In genomic region chr15:89087830-89088604, GRCh38 we compare ENCODE assay signal across 1 cellular context.
TF ChIP-seq lines count a peak whose summit lies in the region.

A gene with protein sequence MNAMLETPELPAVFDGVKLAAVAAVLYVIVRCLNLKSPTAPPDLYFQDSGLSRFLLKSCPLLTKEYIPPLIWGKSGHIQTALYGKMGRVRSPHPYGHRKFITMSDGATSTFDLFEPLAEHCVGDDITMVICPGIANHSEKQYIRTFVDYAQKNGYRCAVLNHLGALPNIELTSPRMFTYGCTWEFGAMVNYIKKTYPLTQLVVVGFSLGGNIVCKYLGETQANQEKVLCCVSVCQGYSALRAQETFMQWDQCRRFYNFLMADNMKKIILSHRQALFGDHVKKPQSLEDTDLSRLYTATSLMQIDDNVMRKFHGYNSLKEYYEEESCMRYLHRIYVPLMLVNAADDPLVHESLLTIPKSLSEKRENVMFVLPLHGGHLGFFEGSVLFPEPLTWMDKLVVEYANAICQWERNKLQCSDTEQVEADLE (plus strand): TSS chr15:89088456. CDS start chr15:89116328, 27,872 bp downstream.

TF ChIP-seq in HepG2, 621 proteins besides CTCF, POLR2A, EP300 and RAD21 (continued from another document and continues in another):
- TF ChIP-seq DMTF1 (CRISPR knock-in tag; IDR thresholded peaks at IDR 0.05): no peak
- no peak; the same call in 1 of the 2 replicates for TF ChIP-seq HDAC1 (CRISPR knock-in tag; IDR thresholded peaks at IDR 0.05)
- no peak for TF ChIP-seq ZNF10 (CRISPR knock-in tag; IDR thresholded peaks at IDR 0.05; ENCODE audit: borderline replicate concordance, low read depth)
- no peak for TF ChIP-seq TP53 (CRISPR knock-in tag; conservative IDR thresholded peaks at IDR 0.05)
- no peak for TF ChIP-seq ZNF7 (CRISPR knock-in tag; IDR thresholded peaks at IDR 0.05)
- TF ChIP-seq CHCHD3 (CRISPR knock-in tag; IDR thresholded peaks at IDR 0.05): no peak
- peak; percentile 76 for TF ChIP-seq MAZ (IDR thresholded peaks at IDR 0.05; ENCODE audit: borderline replicate concordance, low read depth, low read length)
- peak; percentile 5; the same call in 1 of the 2 replicates for TF ChIP-seq MAZ (CRISPR knock-in tag; IDR thresholded peaks at IDR 0.05; ENCODE audit: low read depth)
- no peak for TF ChIP-seq ZNF577 (CRISPR knock-in tag; IDR thresholded peaks at IDR 0.05; ENCODE audit: borderline replicate concordance, low read depth)
- TF ChIP-seq ZNF160 (CRISPR knock-in tag; IDR thresholded peaks at IDR 0.05): no peak
- no peak for TF ChIP-seq TEAD2 (CRISPR knock-in tag; IDR thresholded peaks at IDR 0.05)
- TF ChIP-seq PATZ1 (CRISPR knock-in tag; IDR thresholded peaks at IDR 0.05): no peak; the same call in 1 of the 2 replicates
- TF ChIP-seq XRCC5 (optimal IDR thresholded peaks at IDR 0.05; ENCODE audit: low read length): no peak
- peak; percentile 75; the same call in 1 of the 2 replicates for TF ChIP-seq GABPB1 (CRISPR knock-in tag; IDR thresholded peaks at IDR 0.05)
- no peak for TF ChIP-seq ZNF816 (CRISPR knock-in tag; IDR thresholded peaks at IDR 0.05; ENCODE audit: borderline replicate concordance)
- no peak for TF ChIP-seq MZF1 (CRISPR knock-in tag; IDR thresholded peaks at IDR 0.05; ENCODE audit: borderline replicate concordance)
- TF ChIP-seq SIN3B (IDR thresholded peaks at IDR 0.05; ENCODE audit: low read length): no peak
- TF ChIP-seq CCAR2 (optimal IDR thresholded peaks at IDR 0.05; ENCODE audit: low read depth, low read length): no peak
- no peak for TF ChIP-seq ZFP37 (CRISPR knock-in tag; IDR thresholded peaks at IDR 0.05; ENCODE audit: borderline replicate concordance)
- TF ChIP-seq SP4 (CRISPR knock-in tag; IDR thresholded peaks at IDR 0.05): peak; percentile 100
- peak; percentile 78 for TF ChIP-seq YEATS2 (CRISPR knock-in tag; IDR thresholded peaks at IDR 0.05; ENCODE audit: borderline replicate concordance)
- TF ChIP-seq, protein P1, sequence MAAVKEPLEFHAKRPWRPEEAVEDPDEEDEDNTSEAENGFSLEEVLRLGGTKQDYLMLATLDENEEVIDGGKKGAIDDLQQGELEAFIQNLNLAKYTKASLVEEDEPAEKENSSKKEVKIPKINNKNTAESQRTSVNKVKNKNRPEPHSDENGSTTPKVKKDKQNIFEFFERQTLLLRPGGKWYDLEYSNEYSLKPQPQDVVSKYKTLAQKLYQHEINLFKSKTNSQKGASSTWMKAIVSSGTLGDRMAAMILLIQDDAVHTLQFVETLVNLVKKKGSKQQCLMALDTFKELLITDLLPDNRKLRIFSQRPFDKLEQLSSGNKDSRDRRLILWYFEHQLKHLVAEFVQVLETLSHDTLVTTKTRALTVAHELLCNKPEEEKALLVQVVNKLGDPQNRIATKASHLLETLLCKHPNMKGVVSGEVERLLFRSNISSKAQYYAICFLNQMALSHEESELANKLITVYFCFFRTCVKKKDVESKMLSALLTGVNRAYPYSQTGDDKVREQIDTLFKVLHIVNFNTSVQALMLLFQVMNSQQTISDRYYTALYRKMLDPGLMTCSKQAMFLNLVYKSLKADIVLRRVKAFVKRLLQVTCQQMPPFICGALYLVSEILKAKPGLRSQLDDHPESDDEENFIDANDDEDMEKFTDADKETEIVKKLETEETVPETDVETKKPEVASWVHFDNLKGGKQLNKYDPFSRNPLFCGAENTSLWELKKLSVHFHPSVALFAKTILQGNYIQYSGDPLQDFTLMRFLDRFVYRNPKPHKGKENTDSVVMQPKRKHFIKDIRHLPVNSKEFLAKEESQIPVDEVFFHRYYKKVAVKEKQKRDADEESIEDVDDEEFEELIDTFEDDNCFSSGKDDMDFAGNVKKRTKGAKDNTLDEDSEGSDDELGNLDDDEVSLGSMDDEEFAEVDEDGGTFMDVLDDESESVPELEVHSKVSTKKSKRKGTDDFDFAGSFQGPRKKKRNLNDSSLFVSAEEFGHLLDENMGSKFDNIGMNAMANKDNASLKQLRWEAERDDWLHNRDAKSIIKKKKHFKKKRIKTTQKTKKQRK (IDR thresholded peaks at IDR 0.05; ENCODE audit: low read length): peak; percentile 94
- no peak for TF ChIP-seq ZNF543 (CRISPR knock-in tag; IDR thresholded peaks at IDR 0.05)
- TF ChIP-seq DNMT1 (CRISPR knock-in tag; IDR thresholded peaks at IDR 0.05): no peak
- no peak for TF ChIP-seq ZNF12 (CRISPR knock-in tag; IDR thresholded peaks at IDR 0.05)
- TF ChIP-seq CEBPB (IDR thresholded peaks at IDR 0.05; ENCODE audit: borderline replicate concordance, low read depth, low read length): no peak
- TF ChIP-seq, protein P2, sequence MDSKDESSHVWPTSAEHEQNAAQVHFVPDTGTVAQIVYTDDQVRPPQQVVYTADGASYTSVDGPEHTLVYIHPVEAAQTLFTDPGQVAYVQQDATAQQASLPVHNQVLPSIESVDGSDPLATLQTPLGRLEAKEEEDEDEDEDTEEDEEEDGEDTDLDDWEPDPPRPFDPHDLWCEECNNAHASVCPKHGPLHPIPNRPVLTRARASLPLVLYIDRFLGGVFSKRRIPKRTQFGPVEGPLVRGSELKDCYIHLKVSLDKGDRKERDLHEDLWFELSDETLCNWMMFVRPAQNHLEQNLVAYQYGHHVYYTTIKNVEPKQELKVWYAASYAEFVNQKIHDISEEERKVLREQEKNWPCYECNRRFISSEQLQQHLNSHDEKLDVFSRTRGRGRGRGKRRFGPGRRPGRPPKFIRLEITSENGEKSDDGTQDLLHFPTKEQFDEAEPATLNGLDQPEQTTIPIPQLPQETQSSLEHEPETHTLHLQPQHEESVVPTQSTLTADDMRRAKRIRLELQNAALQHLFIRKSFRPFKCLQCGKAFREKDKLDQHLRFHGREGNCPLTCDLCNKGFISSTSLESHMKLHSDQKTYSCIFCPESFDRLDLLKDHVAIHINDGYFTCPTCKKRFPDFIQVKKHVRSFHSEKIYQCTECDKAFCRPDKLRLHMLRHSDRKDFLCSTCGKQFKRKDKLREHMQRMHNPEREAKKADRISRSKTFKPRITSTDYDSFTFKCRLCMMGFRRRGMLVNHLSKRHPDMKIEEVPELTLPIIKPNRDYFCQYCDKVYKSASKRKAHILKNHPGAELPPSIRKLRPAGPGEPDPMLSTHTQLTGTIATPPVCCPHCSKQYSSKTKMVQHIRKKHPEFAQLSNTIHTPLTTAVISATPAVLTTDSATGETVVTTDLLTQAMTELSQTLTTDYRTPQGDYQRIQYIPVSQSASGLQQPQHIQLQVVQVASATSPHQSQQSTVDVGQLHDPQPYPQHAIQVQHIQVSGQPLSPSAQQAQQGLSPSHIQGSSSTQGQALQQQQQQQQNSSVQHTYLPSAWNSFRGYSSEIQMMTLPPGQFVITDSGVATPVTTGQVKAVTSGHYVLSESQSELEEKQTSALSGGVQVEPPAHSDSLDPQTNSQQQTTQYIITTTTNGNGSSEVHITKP (CRISPR knock-in tag; IDR thresholded peaks at IDR 0.05; ENCODE audit: low read depth): no peak
- peak; percentile 68 for TF ChIP-seq POLR2AphosphoS5 (IDR thresholded peaks at IDR 0.05; ENCODE audit: low read depth, low read length)
- TF ChIP-seq, protein P3, sequence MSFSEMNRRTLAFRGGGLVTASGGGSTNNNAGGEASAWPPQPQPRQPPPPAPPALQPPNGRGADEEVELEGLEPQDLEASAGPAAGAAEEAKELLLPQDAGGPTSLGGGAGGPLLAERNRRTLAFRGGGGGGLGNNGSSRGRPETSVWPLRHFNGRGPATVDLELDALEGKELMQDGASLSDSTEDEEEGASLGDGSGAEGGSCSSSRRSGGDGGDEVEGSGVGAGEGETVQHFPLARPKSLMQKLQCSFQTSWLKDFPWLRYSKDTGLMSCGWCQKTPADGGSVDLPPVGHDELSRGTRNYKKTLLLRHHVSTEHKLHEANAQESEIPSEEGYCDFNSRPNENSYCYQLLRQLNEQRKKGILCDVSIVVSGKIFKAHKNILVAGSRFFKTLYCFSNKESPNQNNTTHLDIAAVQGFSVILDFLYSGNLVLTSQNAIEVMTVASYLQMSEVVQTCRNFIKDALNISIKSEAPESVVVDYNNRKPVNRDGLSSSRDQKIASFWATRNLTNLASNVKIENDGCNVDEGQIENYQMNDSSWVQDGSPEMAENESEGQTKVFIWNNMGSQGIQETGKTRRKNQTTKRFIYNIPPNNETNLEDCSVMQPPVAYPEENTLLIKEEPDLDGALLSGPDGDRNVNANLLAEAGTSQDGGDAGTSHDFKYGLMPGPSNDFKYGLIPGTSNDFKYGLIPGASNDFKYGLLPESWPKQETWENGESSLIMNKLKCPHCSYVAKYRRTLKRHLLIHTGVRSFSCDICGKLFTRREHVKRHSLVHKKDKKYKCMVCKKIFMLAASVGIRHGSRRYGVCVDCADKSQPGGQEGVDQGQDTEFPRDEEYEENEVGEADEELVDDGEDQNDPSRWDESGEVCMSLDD (CRISPR knock-in tag; IDR thresholded peaks at IDR 0.05; ENCODE audit: borderline replicate concordance): no peak
- TF ChIP-seq BRCA1 (CRISPR knock-in tag; IDR thresholded peaks at IDR 0.05): no peak
- TF ChIP-seq ZBTB14 (CRISPR knock-in tag; IDR thresholded peaks at IDR 0.05): no peak
- no peak for TF ChIP-seq THAP7 (CRISPR knock-in tag; IDR thresholded peaks at IDR 0.05)
- no peak for TF ChIP-seq HBP1 (CRISPR knock-in tag; IDR thresholded peaks at IDR 0.05; ENCODE audit: low read depth)
- TF ChIP-seq STAG1 (CRISPR knock-in tag; IDR thresholded peaks at IDR 0.05): no peak
- TF ChIP-seq ZNF781 (CRISPR knock-in tag; IDR thresholded peaks at IDR 0.05; ENCODE audit: borderline replicate concordance, not compliant biosample characterization): peak; percentile 31
- no peak for TF ChIP-seq ZNF749 (CRISPR knock-in tag; IDR thresholded peaks at IDR 0.05; ENCODE audit: borderline replicate concordance)
- TF ChIP-seq, protein P4, sequence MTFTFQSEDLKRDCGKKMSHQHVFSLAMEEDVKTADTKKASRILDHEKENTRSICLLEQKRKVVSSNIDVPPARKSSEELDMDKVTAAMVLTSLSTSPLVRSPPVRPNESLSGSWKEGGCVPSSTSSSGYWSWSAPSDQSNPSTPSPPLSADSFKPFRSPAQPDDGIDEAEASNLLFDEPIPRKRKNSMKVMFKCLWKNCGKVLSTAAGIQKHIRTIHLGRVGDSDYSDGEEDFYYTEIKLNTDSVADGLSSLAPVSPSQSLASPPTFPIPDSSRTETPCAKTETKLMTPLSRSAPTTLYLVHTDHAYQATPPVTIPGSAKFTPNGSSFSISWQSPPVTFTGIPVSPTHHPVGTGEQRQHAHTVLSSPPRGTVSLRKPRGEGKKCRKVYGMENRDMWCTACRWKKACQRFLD (CRISPR knock-in tag; IDR thresholded peaks at IDR 0.05; ENCODE audit: borderline replicate concordance): no peak
- 0 out of 2 replicates have a peak, but pooled peaks have one; percentile 23 for TF ChIP-seq ZNF556 (CRISPR knock-in tag; IDR thresholded peaks at IDR 0.05; ENCODE audit: borderline replicate concordance)
- peak; percentile 66 for TF ChIP-seq RXRB (CRISPR knock-in tag; IDR thresholded peaks at IDR 0.05; ENCODE audit: borderline replicate concordance)
- no peak for TF ChIP-seq EED (CRISPR knock-in tag; IDR thresholded peaks at IDR 0.05)
- no peak for TF ChIP-seq ZNF331 (CRISPR knock-in tag; IDR thresholded peaks at IDR 0.05)
- no peak for TF ChIP-seq TOE1 (CRISPR knock-in tag; IDR thresholded peaks at IDR 0.05)
